In genomic region chr10:69123306-69123746, GRCh38 we compare ENCODE assay signal across 8 cellular contexts. TPM values are rescaled to one million over a fixed set of nuclear protein-coding genes. Genes with fewer than 3 reads are reported as not detected.
DNase-seq lines count a peak whose midpoint lies in the region; ATAC-seq and TF ChIP-seq lines count a peak whose summit lies in the region.

No MANE protein-coding gene starts in this region.

- H3K27me3 ChIP-seq in GM06990 (replicated peaks; ENCODE audit: control insufficient read depth, insufficient read depth, low read length), result no peaks in the 10 kb centered on the region
- H3K27me3 ChIP-seq in sigmoid colon, result no peaks in the 10 kb centered on the region

- intact Hi-C loops in activated T-helper 2 cell treated with anti-CD3 and anti-CD28 coated beads, Interferon-gamma antibody, Interleukin-2, Interleukin-4, amounts not matched to agents 10 μg/mL and 5 μg/mL and 100 μg/mL, durations not matched to agents 14 hours and 24 hours and 36 hours (cut with micrococcal nuclease), result loop anchor here (1.0 to 10.0 kb wide), 4 partner anchors 33 to 222 kb away; partner anchors contain the start of genes DDX50 and HKDC1
- intact Hi-C loops in left cardiac atrium (cut with DNase I), result no loop called here
- intact Hi-C loops in sigmoid colon (cut with DNase I), result loop anchor here (2.0 to 5.0 kb wide), 3 partner anchors 135 to 221 kb away; partner anchors contain the start of genes DDX50 and KIFBP

- TF ChIP-seq EP300 in sigmoid colon (IDR thresholded peaks at IDR 0.05), result no peak

- 0 to 1% methylated on average over 16 of the region's 16 CpGs for WGBS in sigmoid colon, 2 donors

- H3K27ac ChIP-seq in sigmoid colon, result peak overlapping the region; percentile 95 to 99 (median 98)

- peak overlapping the region; percentile 85 for H3K4me3 Mint-ChIP-seq in activated T-helper 2 cell treated with anti-CD3 and anti-CD28 coated beads, Interferon-gamma antibody, Interleukin-2, Interleukin-4, amounts not matched to agents 10 μg/mL and 5 μg/mL and 100 μg/mL, durations not matched to agents 14 hours and 24 hours and 36 hours (ENCODE audit: low read depth)

- peak overlapping the region; percentile 85 for H3K27ac Mint-ChIP-seq in activated T-helper 2 cell treated with anti-CD3 and anti-CD28 coated beads, Interferon-gamma antibody, Interleukin-2, Interleukin-4, amounts not matched to agents 10 μg/mL and 5 μg/mL and 100 μg/mL, durations not matched to agents 14 hours and 24 hours and 36 hours

- no peaks in the 10 kb centered on the region for H3K27me3 Mint-ChIP-seq in activated T-helper 2 cell treated with anti-CD3 and anti-CD28 coated beads, Interferon-gamma antibody, Interleukin-2, Interleukin-4, amounts not matched to agents 10 μg/mL and 5 μg/mL and 100 μg/mL, durations not matched to agents 14 hours and 24 hours and 36 hours (ENCODE audit: low read depth)

- H3K9me3 ChIP-seq in sigmoid colon, result no peaks in the 10 kb centered on the region

- TF ChIP-seq POLR2A in sigmoid colon (IDR thresholded peaks at IDR 0.05), result no peak

- H3K4me3 ChIP-seq in GM06990 (replicated peaks; ENCODE audit: low read depth, low read length) (peak overlapping the region; percentile 68), sigmoid colon (peak overlapping the region; percentile 90 to 95 (median 94))

- H3K36me3 ChIP-seq in GM06990 (ENCODE audit: control insufficient read depth, insufficient read depth, low read length), result no peaks in the 10 kb centered on the region
- H3K36me3 ChIP-seq in sigmoid colon, result no peaks in the 10 kb centered on the region

- H3K36me3 Mint-ChIP-seq in activated T-helper 2 cell treated with anti-CD3 and anti-CD28 coated beads, Interferon-gamma antibody, Interleukin-2, Interleukin-4, amounts not matched to agents 10 μg/mL and 5 μg/mL and 100 μg/mL, durations not matched to agents 14 hours and 24 hours and 36 hours (ENCODE audit: low read depth), result no peaks in the 10 kb centered on the region

- H3K4me1 Mint-ChIP-seq in activated T-helper 2 cell treated with anti-CD3 and anti-CD28 coated beads, Interferon-gamma antibody, Interleukin-2, Interleukin-4, amounts not matched to agents 10 μg/mL and 5 μg/mL and 100 μg/mL, durations not matched to agents 14 hours and 24 hours and 36 hours (ENCODE audit: low read depth), result peaks cover 21% of the 10 kb centered on the region

- peaks cover 0 to 22% (median 17%) of the 10 kb centered on the region in 4 donors for H3K4me1 ChIP-seq in sigmoid colon

- no peaks in the 10 kb centered on the region for H3K9me3 Mint-ChIP-seq in activated T-helper 2 cell treated with anti-CD3 and anti-CD28 coated beads, Interferon-gamma antibody, Interleukin-2, Interleukin-4, amounts not matched to agents 10 μg/mL and 5 μg/mL and 100 μg/mL, durations not matched to agents 14 hours and 24 hours and 36 hours

- DNase-seq in 8988T (peak; percentile 52), GM06990 (ENCODE audit: extremely low read depth, insufficient read length) (no peak), NCI-H128 (lab: John Stamatoyannopoulos, UW; ENCODE audit: unreplicated experiment) (peak; percentile 51), left cardiac atrium (no peak), sigmoid colon (no peak), medulla oblongata (ENCODE audit: extremely low spot score) (no peak)
- DNase-seq in activated T-helper 2 cell treated with anti-CD3 and anti-CD28 coated beads, Interferon-gamma antibody, Interleukin-2, Interleukin-4, amounts not matched to agents 10 μg/mL and 5 μg/mL and 100 μg/mL, durations not matched to agents 14 hours and 24 hours and 36 hours (ENCODE audit: low spot score), result no peak

- no peak for TF ChIP-seq CTCF in GM06990 (IDR thresholded peaks at IDR 0.05; ENCODE audit: insufficient read depth, low read length, poor library complexity, severe bottlenecking)
- TF ChIP-seq CTCF in sigmoid colon (IDR thresholded peaks at IDR 0.05), result no peak

- ATAC-seq in HG02571 (IDR thresholded peaks at IDR 0.05; ENCODE audit: unreplicated experiment) (peak; percentile 45), left cardiac atrium (peak; percentile 27 to 67)

RNA-seq across cellular contexts. Expression of gene VPS26A, which starts 0.7 kb away (rescaled TPM):
- total RNA-seq in activated T-helper 2 cell treated with anti-CD3 and anti-CD28 coated beads, Interferon-gamma antibody, Interleukin-2, Interleukin-4, amounts not matched to agents 10 μg/mL and 5 μg/mL and 100 μg/mL, durations not matched to agents 14 hours and 24 hours and 36 hours, result 28.4 and 31.1 TPM in 2 replicates
- total RNA-seq in left cardiac atrium (10 to 100 TPM; 33.2 to 35.7 TPM), sigmoid colon (10 to 100 TPM; 35.7 to 59.2 (median 44.7) TPM)
- polyA plus RNA-seq in sigmoid colon, result 10 to 100 TPM; 35.7 to 73.1 (median 51.1) TPM

RNA-seq across cellular contexts. Expression of gene SRGN, which starts 35.4 kb away (rescaled TPM):
- 1,340 and 1,350 TPM in 2 replicates for total RNA-seq in activated T-helper 2 cell treated with anti-CD3 and anti-CD28 coated beads, Interferon-gamma antibody, Interleukin-2, Interleukin-4, amounts not matched to agents 10 μg/mL and 5 μg/mL and 100 μg/mL, durations not matched to agents 14 hours and 24 hours and 36 hours
- 100 to 1,000 TPM in 1 of 2 donors, 10 to 100 TPM in 1; 89.7 to 121 TPM for total RNA-seq in left cardiac atrium
- 10 to 100 TPM; 45.7 to 93.1 (median 81.6) TPM for total RNA-seq in sigmoid colon
- 100 to 1,000 TPM in 2 of 3 donors, 10 to 100 TPM in 1; 28.2 to 140 (median 124) TPM for polyA plus RNA-seq in sigmoid colon

RNA-seq across cellular contexts. Expression of gene SUPV3L1, which starts 56.7 kb away (rescaled TPM):
- total RNA-seq in activated T-helper 2 cell treated with anti-CD3 and anti-CD28 coated beads, Interferon-gamma antibody, Interleukin-2, Interleukin-4, amounts not matched to agents 10 μg/mL and 5 μg/mL and 100 μg/mL, durations not matched to agents 14 hours and 24 hours and 36 hours, result 52.8 and 53.1 TPM in 2 replicates
- total RNA-seq in left cardiac atrium, result 10 to 100 TPM; 29.1 to 32.4 TPM
- 10 to 100 TPM; 20.8 to 36.2 (median 26.2) TPM for total RNA-seq in sigmoid colon
- polyA plus RNA-seq in sigmoid colon, result 10 to 100 TPM; 21.6 to 34.5 (median 31.9) TPM

Comparison
In these comparisons a context has a peak if more than half of its experiments do, and no peak if none do; other contexts are left out.
1. DNase-seq: peak in 8988T (single experiment) and NCI-H128 (single experiment); none in GM06990 (single experiment), activated T-helper 2 cell treated with anti-CD3 and anti-CD28 coated beads, Interferon-gamma antibody, Interleukin-2, Interleukin-4, amounts not matched to agents 10 μg/mL and 5 μg/mL and 100 μg/mL, durations not matched to agents 14 hours and 24 hours and 36 hours (single experiment), left cardiac atrium (single experiment), sigmoid colon (single experiment) and medulla oblongata (single experiment).
2. RNA of gene SRGN, which starts 35.4 kb away (total RNA-seq): 1,340 to 1,350 TPM in activated T-helper 2 cell treated with anti-CD3 and anti-CD28 coated beads, Interferon-gamma antibody, Interleukin-2, Interleukin-4, amounts not matched to agents 10 μg/mL and 5 μg/mL and 100 μg/mL, durations not matched to agents 14 hours and 24 hours and 36 hours; 89.7 to 121 TPM in left cardiac atrium and 45.7 to 93.1 TPM in sigmoid colon; every median in the first group is over 10 times any median in the second.
3. intact Hi-C loops: an anchor here in activated T-helper 2 cell treated with anti-CD3 and anti-CD28 coated beads, Interferon-gamma antibody, Interleukin-2, Interleukin-4, amounts not matched to agents 10 μg/mL and 5 μg/mL and 100 μg/mL, durations not matched to agents 14 hours and 24 hours and 36 hours (1.0 to 10.0 kb wide) and sigmoid colon (2.0 to 5.0 kb wide); none called in left cardiac atrium.